In genomic region chr18:23333827-23334226, GRCh38 we compare ENCODE assay signal across 9 cellular contexts.
"Had no signal": no experiment of that assay in that cellular context is flagged by ENCODE, and none has a peak within 500 bp of the region (broad histone marks: within the 10 kb centered on the region; RNA-seq: fewer than 3 reads in every experiment).

No MANE protein-coding gene starts in this region.

- H3K9me3 Mint-ChIP-seq: HFFc6 had no signal

- H3K4me3 Mint-ChIP-seq: HFFc6, IgD-negative memory B cell had no signal

- H3K27ac ChIP-seq: GM23248, HL-60 had no signal

- H3K9ac ChIP-seq: GM23248 had no signal

- H3K36me3 ChIP-seq: HAP-1 had no signal

- H3K4me1 ChIP-seq: HAP-1 had no signal

- H3K4me3 ChIP-seq: GM23248, HAP-1 had no signal

- H3K9me3 ChIP-seq: HAP-1 had no signal

- DNase-seq: GM23248, H7, HFFc6, KBM-7 had no signal

- ATAC-seq: HCT116, HepG2 had no signal

- H2AFZ ChIP-seq: GM23248 had no signal

- FAIRE-seq: HepG2 had no signal

- H3K27ac Mint-ChIP-seq: HFFc6 had no signal
